ENCODE assay signal across 25 cellular contexts in genomic region chr12:10293570-10294227, GRCh38. TPM values are rescaled to one million over a fixed set of nuclear protein-coding genes. Genes with fewer than 3 reads are reported as not detected.
A peak's percentile ranks its signal among the peaks of the same experiment; 100 is the strongest.
DNase-seq lines count a peak whose midpoint lies in the region; ATAC-seq, FAIRE-seq and TF ChIP-seq lines count a peak whose summit lies in the region.
"Had no signal": no experiment of that assay in that cellular context is flagged by ENCODE, and none has a peak within 500 bp of the region (broad histone marks: within the 10 kb centered on the region; RNA-seq: fewer than 3 reads in every experiment).

No MANE protein-coding gene starts in this region.

- intact Hi-C loops in HepG2 (cut with micrococcal nuclease; ENCODE audit: unreplicated experiment): no loop called here

- H3K27ac ChIP-seq in GM23338 (ENCODE audit: low read depth): no peak overlapping the region
- no peak overlapping the region for H3K27ac ChIP-seq in HepG2 (ENCODE audit: extremely low read length, insufficient read depth, low read length)
- H3K27ac ChIP-seq: right atrium auricular region, SJSA1, upper lobe of left lung had no signal

- no peak for TF ChIP-seq CTCF in GM23338 (conservative IDR thresholded peaks at IDR 0.05; ENCODE audit: low read depth in 2 of 2)
- TF ChIP-seq CTCF in HepG2 (CRISPR knock-in tag; IDR thresholded peaks at IDR 0.05): no peak

- no peaks in the 10 kb centered on the region for H3K9me2 ChIP-seq in GM23338 (ENCODE audit: insufficient read depth)

- POLR2A ChIA-PET in activated CD4-positive, alpha-beta T cell treated with anti-CD3 and anti-CD28 coated beads, Interleukin-2, amount 10 ng/mL, durations not matched to agents 7 days and 5 days (lab: Charles Lee): no interaction called here
- POLR2A ChIA-PET in activated CD8-positive, alpha-beta T cell treated with anti-CD3 and anti-CD28 coated beads, Interleukin-2, amount 10 ng/mL, durations not matched to agents 7 days and 5 days (lab: Charles Lee): interaction anchor here (1.6 kb wide), 1 partner anchor 28 kb away, joined by 3 read pairs; no protein-coding TSS in a partner anchor
- POLR2A ChIA-PET in HepG2 (lab: Yijun Ruan, JAX): no interaction called here

- H3K4me3 ChIP-seq in GM23338 (no peak overlapping the region), HepG2 (replicated peaks in 1 of 3; ENCODE audit: insufficient read depth in 1 of 3, low read depth in 2 of 3, low read length in 3 of 3) (no peak overlapping the region)
- H3K4me3 ChIP-seq: right atrium auricular region, SJSA1, upper lobe of left lung had no signal

- in situ Hi-C loops in HepG2 (cut with HindIII; ENCODE audit: extremely low pct_ligation_motif_present, low pct_unique_long_range_greater_than_20kb): no loop called here

- ATAC-seq in GM23338: no peak
- ATAC-seq in activated CD8-positive, alpha-beta T cell treated with anti-CD3 and anti-CD28 coated beads, Interleukin-2, amount 10 ng/mL, durations not matched to agents 7 days and 5 days: peak; percentile 80
- ATAC-seq in natural killer cell treated with Interleukin-12 subunit alpha and Interleukin-12 subunit beta and Interleukin-15 and Interleukin-18, amount 100 ng/mL, for 72 hours: peak; percentile 65 to 82
- no peak for ATAC-seq in HepG2
- ATAC-seq: left colon had no signal

- H3K27ac Mint-ChIP-seq in activated CD4-positive, alpha-beta T cell treated with anti-CD3 and anti-CD28 coated beads, Interleukin-2, amount 10 ng/mL, durations not matched to agents 7 days and 5 days: no peak overlapping the region
- H3K27ac Mint-ChIP-seq in GM23338: no peak overlapping the region
- peak overlapping the region; percentile 76 for H3K27ac Mint-ChIP-seq in activated CD8-positive, alpha-beta T cell treated with anti-CD3 and anti-CD28 coated beads, Interleukin-2, amount 10 ng/mL, durations not matched to agents 7 days and 5 days
- H3K27ac Mint-ChIP-seq in natural killer cell treated with Interleukin-12 subunit alpha and Interleukin-12 subunit beta and Interleukin-15 and Interleukin-18, amount 100 ng/mL, for 72 hours: peak overlapping the region; percentile 91 to 93

- H3K27me3 ChIP-seq in GM23338 (ENCODE audit: insufficient read depth) (no peaks in the 10 kb centered on the region), HepG2 (ENCODE audit: control insufficient read depth in 1 of 2, insufficient read depth in 2 of 2, low read length in 2 of 2) (no peaks in the 10 kb centered on the region)
- H3K27me3 ChIP-seq: right atrium auricular region, SJSA1, upper lobe of left lung had no signal

- H3K36me3 Mint-ChIP-seq in activated CD4-positive, alpha-beta T cell treated with anti-CD3 and anti-CD28 coated beads, Interleukin-2, amount 10 ng/mL, durations not matched to agents 7 days and 5 days (ENCODE audit: low read depth): peaks cover 3% of the 10 kb centered on the region
- no peaks in the 10 kb centered on the region for H3K36me3 Mint-ChIP-seq in GM23338 (ENCODE audit: low read depth)
- H3K36me3 Mint-ChIP-seq in activated CD8-positive, alpha-beta T cell treated with anti-CD3 and anti-CD28 coated beads, Interleukin-2, amount 10 ng/mL, durations not matched to agents 7 days and 5 days (ENCODE audit: low read depth): peaks cover 16% of the 10 kb centered on the region
- no peaks in the 10 kb centered on the region for H3K36me3 Mint-ChIP-seq in natural killer cell treated with Interleukin-12 subunit alpha and Interleukin-12 subunit beta and Interleukin-15 and Interleukin-18, amount 100 ng/mL, for 72 hours

- 0% methylated on average over 3 of the region's 3 CpGs for WGBS in HepG2 (ENCODE audit: low lambda C conversion rate)

- peak; percentile 47 for DNase-seq in activated CD4-positive, alpha-beta T cell treated with anti-CD3 and anti-CD28 coated beads, Interleukin-2, amount 10 ng/mL, durations not matched to agents 7 days and 5 days
- no peak for DNase-seq in activated CD4-positive, alpha-beta T cell treated with anti-CD3 and anti-CD28 coated beads, Interleukin-2, amount 50 U/mL, for 48 hours
- DNase-seq in GM23338 (ENCODE audit: low spot score): no peak
- peak; percentile 59 for DNase-seq in activated CD8-positive, alpha-beta T cell treated with anti-CD3 and anti-CD28 coated beads, Interleukin-2, amount 10 ng/mL, durations not matched to agents 7 days and 5 days
- DNase-seq in natural killer cell treated with Interleukin-12 subunit alpha and Interleukin-12 subunit beta and Interleukin-15 and Interleukin-18, amount 100 ng/mL, for 72 hours (ENCODE audit: low spot score): no peak
- DNase-seq in NCI-H1417 (lab: John Stamatoyannopoulos, UW): no peak
- no peak for DNase-seq in HepG2 (ENCODE audit: low spot score)
- no peak for DNase-seq in NCI-H1436 (lab: John Stamatoyannopoulos, UW)
- DNase-seq: activated CD4-positive, alpha-beta T cell treated with anti-CD3 and anti-CD28 coated beads, Interleukin-2, amount 50 U/mL, for 1 hour; C1 segment of cervical spinal cord; cortex of kidney; DMS53; foreskin fibroblast; left colon; midbrain; NCI-H2029; NCI-H510A; OCI-M1; stimulated activated naive CD4-positive, alpha-beta T cell treated with Interleukin-2 at 50 U/mL for 16 hours; T-helper 9 cell; upper lobe of left lung had no signal

- no peaks in the 10 kb centered on the region for H3K79me2 ChIP-seq in GM23338 (replicated peaks; ENCODE audit: insufficient read depth)
- H3K79me2 ChIP-seq in HepG2 (ENCODE audit: insufficient read depth, low read length): no peaks in the 10 kb centered on the region

- H3K9me3 Mint-ChIP-seq in activated CD4-positive, alpha-beta T cell treated with anti-CD3 and anti-CD28 coated beads, Interleukin-2, amount 10 ng/mL, durations not matched to agents 7 days and 5 days: peaks cover 7% of the 10 kb centered on the region
- no peaks in the 10 kb centered on the region for H3K9me3 Mint-ChIP-seq in GM23338
- peaks cover 10% of the 10 kb centered on the region for H3K9me3 Mint-ChIP-seq in activated CD8-positive, alpha-beta T cell treated with anti-CD3 and anti-CD28 coated beads, Interleukin-2, amount 10 ng/mL, durations not matched to agents 7 days and 5 days (ENCODE audit: insufficient read depth)
- H3K9me3 Mint-ChIP-seq in natural killer cell treated with Interleukin-12 subunit alpha and Interleukin-12 subunit beta and Interleukin-15 and Interleukin-18, amount 100 ng/mL, for 72 hours: no peaks in the 10 kb centered on the region

- H3K4me2 ChIP-seq in GM23338: no peak overlapping the region
- no peak overlapping the region for H3K4me2 ChIP-seq in HepG2 (ENCODE audit: low read depth, low read length)

- no peak for TF ChIP-seq POLR2A in HepG2 (IDR thresholded peaks at IDR 0.05; ENCODE audit: insufficient read depth in 1 of 2, low read depth in 2 of 2, low read length in 2 of 2)

- CTCF ChIA-PET in activated CD4-positive, alpha-beta T cell treated with anti-CD3 and anti-CD28 coated beads, Interleukin-2, amount 10 ng/mL, durations not matched to agents 7 days and 5 days (lab: Charles Lee): interaction anchor here (0.7 to 1.4 kb wide), 2 partner anchors 14 to 403 kb away, joined by 3 to 4 read pairs; partner anchors contain the start of gene KLRD1
- CTCF ChIA-PET in activated CD8-positive, alpha-beta T cell treated with anti-CD3 and anti-CD28 coated beads, Interleukin-2, amount 10 ng/mL, durations not matched to agents 7 days and 5 days (lab: Charles Lee): interaction anchor here (0.8 to 2.7 kb wide), 5 partner anchors 9 to 480 kb away, joined by 3 to 10 read pairs (median 5); no protein-coding TSS in a partner anchor
- CTCF ChIA-PET in HepG2 (lab: Yijun Ruan, JAX; ENCODE audit: low intra/inter-chr PET ratio, low total read pairs): no interaction called here

- peaks cover 20% of the 10 kb centered on the region for H3K4me1 Mint-ChIP-seq in activated CD4-positive, alpha-beta T cell treated with anti-CD3 and anti-CD28 coated beads, Interleukin-2, amount 10 ng/mL, durations not matched to agents 7 days and 5 days
- H3K4me1 Mint-ChIP-seq in GM23338: no peaks in the 10 kb centered on the region
- peaks cover 51% of the 10 kb centered on the region for H3K4me1 Mint-ChIP-seq in activated CD8-positive, alpha-beta T cell treated with anti-CD3 and anti-CD28 coated beads, Interleukin-2, amount 10 ng/mL, durations not matched to agents 7 days and 5 days (ENCODE audit: low read depth)
- peaks cover 56 to 76% of the 10 kb centered on the region in 2 donors for H3K4me1 Mint-ChIP-seq in natural killer cell treated with Interleukin-12 subunit alpha and Interleukin-12 subunit beta and Interleukin-15 and Interleukin-18, amount 100 ng/mL, for 72 hours (ENCODE audit: low read depth in 2 of 2)

- TF ChIP-seq RAD21 in HepG2 (CRISPR knock-in tag; IDR thresholded peaks at IDR 0.05): no peak

- TF ChIP-seq EP300 in HepG2 (IDR thresholded peaks at IDR 0.05; ENCODE audit: low read depth in 2 of 2, low read length in 2 of 2) (no peak), HepG2 (CRISPR knock-in tag; IDR thresholded peaks at IDR 0.05; ENCODE audit: borderline replicate concordance) (no peak)

- FAIRE-seq in HepG2 (lab: Jason Lieb, UNC): no peak
- FAIRE-seq: A204.1, endothelial cell of umbilical vein had no signal

- peaks cover 2% of the 10 kb centered on the region for H3K27me3 Mint-ChIP-seq in activated CD4-positive, alpha-beta T cell treated with anti-CD3 and anti-CD28 coated beads, Interleukin-2, amount 10 ng/mL, durations not matched to agents 7 days and 5 days
- H3K27me3 Mint-ChIP-seq in GM23338 (ENCODE audit: insufficient read depth, low read depth, poor library complexity): peaks cover 2% of the 10 kb centered on the region
- H3K27me3 Mint-ChIP-seq in activated CD8-positive, alpha-beta T cell treated with anti-CD3 and anti-CD28 coated beads, Interleukin-2, amount 10 ng/mL, durations not matched to agents 7 days and 5 days (ENCODE audit: low read depth): no peaks in the 10 kb centered on the region
- H3K27me3 Mint-ChIP-seq in natural killer cell treated with Interleukin-12 subunit alpha and Interleukin-12 subunit beta and Interleukin-15 and Interleukin-18, amount 100 ng/mL, for 72 hours: no peaks in the 10 kb centered on the region

- H2AFZ ChIP-seq in GM23338 (peak overlapping the region; percentile 9; the same call in 1 of the 2 replicates), HepG2 (ENCODE audit: low read length) (no peak overlapping the region)

- H3K36me3 ChIP-seq in GM23338 (ENCODE audit: insufficient read depth): no peaks in the 10 kb centered on the region
- H3K36me3 ChIP-seq in HepG2 (replicated peaks in 1 of 2; ENCODE audit: control insufficient read depth in 1 of 2, insufficient read depth in 2 of 2, low read length in 2 of 2): no peaks in the 10 kb centered on the region
- H3K36me3 ChIP-seq: right atrium auricular region, SJSA1, upper lobe of left lung had no signal

- no peak overlapping the region for H3K4me3 Mint-ChIP-seq in activated CD4-positive, alpha-beta T cell treated with anti-CD3 and anti-CD28 coated beads, Interleukin-2, amount 10 ng/mL, durations not matched to agents 7 days and 5 days
- no peak overlapping the region for H3K4me3 Mint-ChIP-seq in GM23338
- H3K4me3 Mint-ChIP-seq in activated CD8-positive, alpha-beta T cell treated with anti-CD3 and anti-CD28 coated beads, Interleukin-2, amount 10 ng/mL, durations not matched to agents 7 days and 5 days: peak overlapping the region; percentile 17
- H3K4me3 Mint-ChIP-seq in natural killer cell treated with Interleukin-12 subunit alpha and Interleukin-12 subunit beta and Interleukin-15 and Interleukin-18, amount 100 ng/mL, for 72 hours: peak overlapping the region; percentile 81

- BruUV-seq in HepG2 (replicated peaks; lab: Mats Ljungman, UMichigan): no TSS peak

- H3K9me3 ChIP-seq in HepG2 (ENCODE audit: low read length): no peaks in the 10 kb centered on the region
- H3K9me3 ChIP-seq: right atrium auricular region, SJSA1, upper lobe of left lung had no signal

- no peaks in the 10 kb centered on the region for H3F3A ChIP-seq in GM23338 (replicated peaks; ENCODE audit: low read depth)

- no peak overlapping the region for H3K9ac ChIP-seq in HepG2 (ENCODE audit: insufficient read depth, low read depth, low read length)

- no peaks in the 10 kb centered on the region for H3K4me1 ChIP-seq in GM23338 (ENCODE audit: insufficient read depth)
- H3K4me1 ChIP-seq in HepG2 (ENCODE audit: insufficient read depth, low read length): no peaks in the 10 kb centered on the region
- H3K4me1 ChIP-seq: right atrium auricular region, SJSA1, upper lobe of left lung had no signal

- no peaks in the 10 kb centered on the region for H4K20me1 ChIP-seq in GM23338 (replicated peaks; ENCODE audit: insufficient read depth)
- H4K20me1 ChIP-seq in HepG2 (ENCODE audit: insufficient read depth, low read length): no peaks in the 10 kb centered on the region

RNA-seq across cellular contexts. Expression of gene KLRD1, which starts 14.0 kb away (rescaled TPM):
- under 1 TPM in 1 of 2 experiments, not detected in 1; 0.27 TPM for total RNA-seq in activated CD4-positive, alpha-beta T cell treated with anti-CD3 and anti-CD28 coated beads, Interleukin-2, amount 10 ng/mL, durations not matched to agents 7 days and 5 days
- total RNA-seq in GM23338 (2014; rRNA removed; shearing (Covaris generic)): 0.03 TPM in 1 of 2 replicates, not detected in the other
- polyA plus RNA-seq in GM23338 (2016; fragmentation: Nextera tagmentation; extraction: Ambion mirVana): 0.02 and 0.27 TPM in 2 replicates
- 1 to 10 TPM; 7.6 to 8.8 TPM for total RNA-seq in activated CD8-positive, alpha-beta T cell treated with anti-CD3 and anti-CD28 coated beads, Interleukin-2, amount 10 ng/mL, durations not matched to agents 7 days and 5 days
- 100 to 1,000 TPM in 1 of 2 donors, 10 to 100 TPM in 1; 58.2 to 197 TPM for total RNA-seq in natural killer cell treated with Interleukin-12 subunit alpha and Interleukin-12 subunit beta and Interleukin-15 and Interleukin-18, amount 100 ng/mL, for 72 hours
- not detected in 2 replicates for total RNA-seq in HepG2 (2016; rRNA removed; fragmentation: Illumina TruSeq; extraction: Trizol)
- not detected in 2 replicates for total RNA-seq in HepG2 (2016; cell fraction: cytosol; rRNA removed; fragmentation: Illumina TruSeq; extraction: Trizol; ENCODE audit: low read depth)
- total RNA-seq in HepG2 (2016; cell fraction: insoluble cytoplasmic fraction; rRNA removed; fragmentation: Illumina TruSeq; extraction: Trizol): not detected in 2 replicates
- total RNA-seq in HepG2 (2016; cell fraction: membrane; rRNA removed; fragmentation: Illumina TruSeq; extraction: Trizol): not detected in 2 replicates
- not detected in 2 replicates for total RNA-seq in HepG2 (2016; cell fraction: nucleus; rRNA removed; fragmentation: Illumina TruSeq; extraction: Trizol)
- polyA plus RNA-seq in HepG2 (2011; rRNA removed): 0.01 TPM in 2 replicates
- 0.01 TPM in 1 of 2 replicates, not detected in the other for polyA plus RNA-seq in HepG2 (2011; cell fraction: cytosol; rRNA removed)
- polyA plus RNA-seq in HepG2 (2011; cell fraction: nucleus; rRNA removed): 0.02 TPM in 1 of 2 replicates, not detected in the other
- 0.08 TPM in 1 of 2 replicates, not detected in the other for polyA plus RNA-seq in HepG2 (2012)
- polyA plus RNA-seq in HepG2 (2016; cell fraction: cytosol; fragmentation: Illumina TruSeq; extraction: Trizol; ENCODE audit: low read depth): not detected in 2 replicates
- polyA plus RNA-seq in HepG2 (2016; cell fraction: insoluble cytoplasmic fraction; fragmentation: Illumina TruSeq; extraction: Trizol; ENCODE audit: low read depth): not detected in 2 replicates
- not detected in 2 replicates for polyA plus RNA-seq in HepG2 (2016; cell fraction: membrane; fragmentation: Illumina TruSeq; extraction: Trizol; ENCODE audit: low read depth)
- not detected in 2 replicates for polyA plus RNA-seq in HepG2 (2016; cell fraction: nucleus; fragmentation: Illumina TruSeq; extraction: Trizol; ENCODE audit: insufficient read depth, low read depth)
- 0.02 TPM in 1 of 2 replicates, not detected in the other for polyA minus RNA-seq in HepG2 (2011; rRNA and poly(A)+ RNA removed; ENCODE audit: low replicate concordance)
- not detected in 2 replicates for polyA minus RNA-seq in HepG2 (2011; cell fraction: cytosol; rRNA and poly(A)+ RNA removed)
- 0.26 and 0.37 TPM in 2 replicates for polyA minus RNA-seq in HepG2 (2011; cell fraction: nucleus; rRNA and poly(A)+ RNA removed)

Comparison
In these comparisons a context has a peak if more than half of its experiments do, and no peak if none do; other contexts are left out.
1. DNase-seq: peak in activated CD4-positive, alpha-beta T cell treated with anti-CD3 and anti-CD28 coated beads, Interleukin-2, amount 10 ng/mL, durations not matched to agents 7 days and 5 days (single experiment) and activated CD8-positive, alpha-beta T cell treated with anti-CD3 and anti-CD28 coated beads, Interleukin-2, amount 10 ng/mL, durations not matched to agents 7 days and 5 days (single experiment); none in activated CD4-positive, alpha-beta T cell treated with anti-CD3 and anti-CD28 coated beads, Interleukin-2, amount 50 U/mL, for 48 hours (0 of 2), GM23338 (single experiment), natural killer cell treated with Interleukin-12 subunit alpha and Interleukin-12 subunit beta and Interleukin-15 and Interleukin-18, amount 100 ng/mL, for 72 hours (single experiment), NCI-H1417 (0 of 3), HepG2 (single experiment) and NCI-H1436 (single experiment).
2. H3K27ac Mint-ChIP-seq: peak in activated CD8-positive, alpha-beta T cell treated with anti-CD3 and anti-CD28 coated beads, Interleukin-2, amount 10 ng/mL, durations not matched to agents 7 days and 5 days (single experiment) and natural killer cell treated with Interleukin-12 subunit alpha and Interleukin-12 subunit beta and Interleukin-15 and Interleukin-18, amount 100 ng/mL, for 72 hours (2 of 2); none in activated CD4-positive, alpha-beta T cell treated with anti-CD3 and anti-CD28 coated beads, Interleukin-2, amount 10 ng/mL, durations not matched to agents 7 days and 5 days (single experiment) and GM23338 (single experiment).
3. H3K4me3 Mint-ChIP-seq: peak in activated CD8-positive, alpha-beta T cell treated with anti-CD3 and anti-CD28 coated beads, Interleukin-2, amount 10 ng/mL, durations not matched to agents 7 days and 5 days (single experiment) and natural killer cell treated with Interleukin-12 subunit alpha and Interleukin-12 subunit beta and Interleukin-15 and Interleukin-18, amount 100 ng/mL, for 72 hours (single experiment); none in activated CD4-positive, alpha-beta T cell treated with anti-CD3 and anti-CD28 coated beads, Interleukin-2, amount 10 ng/mL, durations not matched to agents 7 days and 5 days (single experiment) and GM23338 (single experiment).
4. ATAC-seq: peak in activated CD8-positive, alpha-beta T cell treated with anti-CD3 and anti-CD28 coated beads, Interleukin-2, amount 10 ng/mL, durations not matched to agents 7 days and 5 days (single experiment) and natural killer cell treated with Interleukin-12 subunit alpha and Interleukin-12 subunit beta and Interleukin-15 and Interleukin-18, amount 100 ng/mL, for 72 hours (2 of 2); none in GM23338 (single experiment) and HepG2 (single experiment).
5. RNA of gene KLRD1, which starts 14.0 kb away (total RNA-seq): 58.2 to 197 TPM in natural killer cell treated with Interleukin-12 subunit alpha and Interleukin-12 subunit beta and Interleukin-15 and Interleukin-18, amount 100 ng/mL, for 72 hours; 7.6 to 8.8 TPM in activated CD8-positive, alpha-beta T cell treated with anti-CD3 and anti-CD28 coated beads, Interleukin-2, amount 10 ng/mL, durations not matched to agents 7 days and 5 days, 0.27 TPM in activated CD4-positive, alpha-beta T cell treated with anti-CD3 and anti-CD28 coated beads, Interleukin-2, amount 10 ng/mL, durations not matched to agents 7 days and 5 days, not detected in HepG2 and 0.03 TPM in GM23338; every median in the first group is over 4 times any median in the second.